25 cellular contexts compared by ENCODE assay signal in genomic region chr1:11728126-11728806, GRCh38. TPM values are rescaled to one million over a fixed set of nuclear protein-coding genes. Genes with fewer than 3 reads are reported as not detected.
"Had no signal": no experiment of that assay in that cellular context is flagged by ENCODE, and none has a peak within 500 bp of the region (broad histone marks: within the 10 kb centered on the region; RNA-seq: fewer than 3 reads in every experiment).

No MANE protein-coding gene starts in this region.

- H3K4me3 Mint-ChIP-seq: activated CD4-positive, alpha-beta T cell treated with anti-CD3 and anti-CD28 coated beads, Interleukin-2, amount 10 ng/mL, durations not matched to agents 24 days and 14 days; activated CD8-positive, alpha-beta T cell treated with anti-CD3 and anti-CD28 coated beads, Interleukin-2, amount 10 ng/mL, durations not matched to agents 7 days and 5 days; mesothelial cell of epicardium; stimulated activated naive CD8-positive, alpha-beta T cell treated with anti-CD3 and anti-CD28 coated beads, Interleukin-15, Interleukin-2, amounts not matched to agents 100 ng/mL and 50 ng/mL, for 24 hours had no signal

- H3K27ac Mint-ChIP-seq: activated CD4-positive, alpha-beta T cell treated with anti-CD3 and anti-CD28 coated beads, Interleukin-2, amount 10 ng/mL, durations not matched to agents 24 days and 14 days; activated naive CD4-positive, alpha-beta T cell treated with anti-CD3 and anti-CD28 coated beads, Interleukin-2, amount 50 U/mL, for 72 hours; mesothelial cell of epicardium; stimulated activated naive CD8-positive, alpha-beta T cell treated with anti-CD3 and anti-CD28 coated beads, Interleukin-15, Interleukin-2, amounts not matched to agents 100 ng/mL and 50 ng/mL, for 24 hours had no signal

- H3K27ac ChIP-seq: ascending aorta, brain microvascular endothelial cell, pancreas, tibial artery had no signal

- FAIRE-seq: frontal cortex, pancreas had no signal

- H3K27me3 ChIP-seq: ascending aorta, brain microvascular endothelial cell, pancreas had no signal

- DNase-seq: activated CD4-positive, alpha-beta T cell treated with anti-CD3 and anti-CD28 coated beads, Interleukin-2, amount 10 ng/mL, durations not matched to agents 24 days and 14 days; activated CD8-positive, alpha-beta T cell treated with anti-CD3 and anti-CD28 coated beads, Interleukin-2, amount 10 ng/mL, durations not matched to agents 7 days and 5 days; brain microvascular endothelial cell; central memory CD4-positive, alpha-beta T cell; dermis blood vessel endothelial cell; effector CD8-positive, alpha-beta T cell; glutamatergic neuron; hippocampal formation; left ventricle myocardium superior; mammary epithelial cell; naive thymus-derived CD8-positive, alpha-beta T cell; pancreas; right cardiac atrium; stimulated activated CD4-positive, alpha-beta T cell treated with anti-CD3 and anti-CD28 coated beads, Interleukin-12 subunit alpha, Interleukin-12 subunit beta, amount 100 ng/mL, for 4 hours; stimulated activated CD4-positive, alpha-beta T cell treated with anti-CD3 and anti-CD28 coated beads, Interleukin-4, amount 100 ng/mL, for 4 hours; tibial artery had no signal

- H3K36me3 ChIP-seq: ascending aorta, brain microvascular endothelial cell, pancreas, tibial artery had no signal

- H3K36me3 Mint-ChIP-seq: activated naive CD4-positive, alpha-beta T cell treated with anti-CD3 and anti-CD28 coated beads, Interleukin-2, amount 50 U/mL, for 72 hours; mesothelial cell of epicardium; naive thymus-derived CD8-positive, alpha-beta T cell had no signal

- H3K9me3 Mint-ChIP-seq: activated CD4-positive, alpha-beta T cell treated with anti-CD3 and anti-CD28 coated beads, Interleukin-2, amount 10 ng/mL, durations not matched to agents 24 days and 14 days; activated naive CD4-positive, alpha-beta T cell treated with anti-CD3 and anti-CD28 coated beads, Interleukin-2, amount 50 U/mL, for 72 hours; mesothelial cell of epicardium; naive thymus-derived CD8-positive, alpha-beta T cell; stimulated activated naive CD8-positive, alpha-beta T cell treated with anti-CD3 and anti-CD28 coated beads, Interleukin-15, Interleukin-2, amounts not matched to agents 100 ng/mL and 50 ng/mL, for 24 hours had no signal

- H3K9me3 ChIP-seq: ascending aorta, pancreas, tibial artery had no signal

- H3K27me3 Mint-ChIP-seq: activated CD4-positive, alpha-beta T cell treated with anti-CD3 and anti-CD28 coated beads, Interleukin-2, amount 10 ng/mL, durations not matched to agents 24 days and 14 days; naive thymus-derived CD8-positive, alpha-beta T cell; stimulated activated naive CD8-positive, alpha-beta T cell treated with anti-CD3 and anti-CD28 coated beads, Interleukin-15, Interleukin-2, amounts not matched to agents 100 ng/mL and 50 ng/mL, for 24 hours had no signal

- ATAC-seq: activated CD4-positive, CD25-positive, alpha-beta regulatory T cell treated with anti-CD3 and anti-CD28 coated beads, Interleukin-2, amount 50 U/mL, for 24 hours; activated CD8-positive, alpha-beta T cell treated with anti-CD3 and anti-CD28 coated beads, Interleukin-2, amount 10 ng/mL, durations not matched to agents 7 days and 5 days; activated naive CD4-positive, alpha-beta T cell treated with anti-CD3 and anti-CD28 coated beads, Interleukin-2, amount 50 U/mL, for 72 hours; esophagus mucosa; left ventricle myocardium superior; naive thymus-derived CD8-positive, alpha-beta T cell; pancreas; right cardiac atrium had no signal

- H3K4me3 ChIP-seq: ascending aorta, pancreas, tibial artery had no signal

- H3K4me1 ChIP-seq: pancreas had no signal

RNA-seq across cellular contexts. Expression of gene C1orf167, which starts 33.7 kb away (rescaled TPM):
- total RNA-seq: activated CD4-positive, alpha-beta T cell treated with anti-CD3 and anti-CD28 coated beads, Interleukin-2, amount 10 ng/mL, durations not matched to agents 24 days and 14 days; activated CD8-positive, alpha-beta T cell treated with anti-CD3 and anti-CD28 coated beads, Interleukin-2, amount 10 ng/mL, durations not matched to agents 7 days and 5 days; activated naive CD4-positive, alpha-beta T cell treated with anti-CD3 and anti-CD28 coated beads, Interleukin-2, amount 50 U/mL, for 72 hours; ascending aorta; dermis blood vessel endothelial cell; frontal cortex; mammary epithelial cell; naive thymus-derived CD8-positive, alpha-beta T cell; pulmonary artery endothelial cell; T-helper 2 cell treated with Interferon-gamma antibody and Interleukin-4, amounts not matched to agents 100 ng/mL and 5 ng/mL, for 36 hours had no signal
- polyA plus RNA-seq: mammary epithelial cell; naive thymus-derived CD8-positive, alpha-beta T cell had no signal

RNA-seq across cellular contexts. Expression of gene DRAXIN, which starts 36.8 kb away (rescaled TPM):
- total RNA-seq: activated CD4-positive, alpha-beta T cell treated with anti-CD3 and anti-CD28 coated beads, Interleukin-2, amount 10 ng/mL, durations not matched to agents 24 days and 14 days had no signal
